11 cellular contexts compared by ENCODE assay signal in the genomic region with DNA sequence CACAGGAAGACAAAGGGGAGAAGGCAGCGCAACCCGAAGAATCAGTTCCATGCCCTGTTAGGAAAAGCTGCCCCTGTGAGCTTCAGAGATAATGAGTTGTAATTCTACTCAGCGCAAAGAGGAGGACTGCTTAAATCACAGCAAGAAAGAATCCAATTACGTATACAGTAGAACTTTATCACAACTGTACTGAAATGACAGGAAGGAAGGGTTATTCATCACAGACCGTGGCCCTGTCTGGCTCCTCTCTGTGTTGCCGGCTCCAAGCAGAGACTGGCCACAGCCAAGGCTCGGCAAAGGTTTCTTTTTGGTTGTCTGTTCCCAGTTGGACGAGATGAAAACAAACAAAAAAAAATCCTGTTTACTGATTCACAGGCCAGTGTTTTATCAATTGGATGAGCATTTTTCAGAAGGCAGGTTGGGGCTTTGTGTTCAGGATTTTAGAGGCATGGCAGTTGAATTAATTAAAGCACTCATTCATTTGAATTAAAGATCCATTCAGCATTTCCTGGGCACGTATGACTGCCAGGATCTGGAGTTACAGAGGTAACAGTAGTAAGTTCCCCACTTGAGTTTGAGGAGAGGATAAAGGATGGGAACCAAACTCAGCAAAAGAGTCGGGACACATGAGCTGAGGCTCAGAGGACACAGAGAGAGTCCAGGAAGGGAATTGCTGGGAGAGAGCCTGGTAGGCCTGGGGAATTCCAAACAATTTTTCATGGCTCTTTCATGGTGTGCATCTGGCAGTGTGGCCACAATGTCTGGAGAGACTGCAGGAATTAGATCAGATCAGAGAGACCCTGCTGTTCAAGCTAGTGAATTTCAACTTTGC.
DNase-seq lines count a peak whose midpoint lies in the region; ATAC-seq, FAIRE-seq and TF ChIP-seq lines count a peak whose summit lies in the region.
"Had no signal": no experiment of that assay in that cellular context is flagged by ENCODE, and none has a peak within 500 bp of the region (broad histone marks: within the 10 kb centered on the region; RNA-seq: fewer than 3 reads in every experiment).

No MANE protein-coding gene starts in this region.

- H3K4me1 ChIP-seq in BE2C (peaks cover 40% of the 10 kb centered on the region), pancreas (peaks cover 0 to 5% (median 0%) of the 10 kb centered on the region in 3 donors)
- H3K4me1 ChIP-seq: breast epithelium had no signal

- intact Hi-C loops in pancreas (cut with DNase I), result no loop called here

- peak overlapping the region in 1 of 4 donors; percentile 12 for H3K27ac ChIP-seq in pancreas
- H3K27ac ChIP-seq: breast epithelium had no signal

- no peak for FAIRE-seq in pancreas (lab: Jason Lieb, UNC)
- FAIRE-seq: small intestine had no signal

- TF ChIP-seq CTCF in BE2C (IDR thresholded peaks at IDR 0.05; ENCODE audit: low read depth, low read length) (no peak), fibroblast of pulmonary artery (IDR thresholded peaks at IDR 0.05; ENCODE audit: low read length, missing control alignments) (no peak), pancreas (IDR thresholded peaks at IDR 0.05) (no peak)

- H3K27me3 ChIP-seq in BE2C (no peaks in the 10 kb centered on the region), pancreas (no peaks in the 10 kb centered on the region)
- H3K27me3 ChIP-seq: breast epithelium had no signal

- no peaks in the 10 kb centered on the region for H3K9me3 ChIP-seq in BE2C
- no peaks in the 10 kb centered on the region for H3K9me3 ChIP-seq in pancreas
- H3K9me3 ChIP-seq: breast epithelium had no signal

- H3K36me3 ChIP-seq in BE2C (no peaks in the 10 kb centered on the region), pancreas (no peaks in the 10 kb centered on the region)
- H3K36me3 ChIP-seq: breast epithelium had no signal

- ATAC-seq in pancreas (peak in 3 of 4 donors; percentile 56 to 66 (median 64)), HG03196 (IDR thresholded peaks at IDR 0.05; ENCODE audit: unreplicated experiment) (no peak), GM21515 (IDR thresholded peaks at IDR 0.05; ENCODE audit: unreplicated experiment) (no peak), GM19463 (IDR thresholded peaks at IDR 0.05; ENCODE audit: unreplicated experiment) (no peak)
- ATAC-seq: Panc1 had no signal

- H3K4me3 ChIP-seq in BE2C (ENCODE audit: low read depth, low read length), result peak overlapping the region; percentile 39
- H3K4me3 ChIP-seq in fibroblast of pulmonary artery (replicated peaks; ENCODE audit: low read depth, low read length), result peak overlapping the region; percentile 23
- H3K4me3 ChIP-seq in pancreas, result no peak overlapping the region

- DNase-seq in BE2C (peak; percentile 62), NCI-H82 (lab: John Stamatoyannopoulos, UW) (peak; percentile 90), fibroblast of pulmonary artery (ENCODE audit: low read depth) (peak; percentile 88), pancreas (no peak)
- no peak for DNase-seq in activated CD4-positive, alpha-beta T cell treated with anti-CD3 and anti-CD28 coated beads for 48 hours
- DNase-seq: small intestine had no signal

- 73% methylated on average over 10 of the region's 10 CpGs for WGBS in pancreas, 2 donors

Comparison
In these comparisons a context has a peak if more than half of its experiments do, and no peak if none do; other contexts are left out.
1. DNase-seq: peak in BE2C (single experiment), NCI-H82 (single experiment) and fibroblast of pulmonary artery (single experiment); none in pancreas (0 of 6) and activated CD4-positive, alpha-beta T cell treated with anti-CD3 and anti-CD28 coated beads for 48 hours (single experiment).
2. H3K4me3 ChIP-seq: peak in BE2C (single experiment) and fibroblast of pulmonary artery (single experiment); none in pancreas (0 of 4).
3. ATAC-seq: peak in pancreas (3 of 4); none in HG03196 (single experiment), GM21515 (single experiment) and GM19463 (single experiment).